ENCODE assay signal across 23 cellular contexts in genomic region chr5:124330595-124330994, GRCh38.
DNase-seq lines count a peak whose midpoint lies in the region; ATAC-seq and TF ChIP-seq lines count a peak whose summit lies in the region.
"Had no signal": no experiment of that assay in that cellular context is flagged by ENCODE, and none has a peak within 500 bp of the region (broad histone marks: within the 10 kb centered on the region; RNA-seq: fewer than 3 reads in every experiment).

No MANE protein-coding gene starts in this region.

- intact Hi-C loops in mammary epithelial cell (cut with micrococcal nuclease) = loop anchor here (10.0 kb wide), 1 partner anchor 414 kb away; the partner anchor contains the start of gene ZNF608

- ATAC-seq in foreskin keratinocyte = peak; percentile 31
- ATAC-seq: GM12878, GM23338, HCT116 had no signal

- H3K36me3 ChIP-seq in mammary epithelial cell (ENCODE audit: insufficient read depth, low read length) = no peaks in the 10 kb centered on the region
- H3K36me3 ChIP-seq: Peyer's patch had no signal

- DNase-seq in A172 (ENCODE audit: low spot score) = peak; percentile 19
- peak; percentile 65 for DNase-seq in M059J (ENCODE audit: low read depth)
- peak; percentile 42 for DNase-seq in mammary epithelial cell
- DNase-seq in foreskin keratinocyte = peak; percentile 12 to 29
- DNase-seq in C1 segment of cervical spinal cord (lab: John Stamatoyannopoulos, UW) = no peak
- DNase-seq in activated CD4-positive, alpha-beta T cell treated with anti-CD3 and anti-CD28 coated beads for 48 hours = no peak
- DNase-seq in NCI-H1694 (lab: John Stamatoyannopoulos, UW) = no peak
- DNase-seq in DMS53 treated with DMSO at 0.1 percent for 48 hours (lab: John Stamatoyannopoulos, UW; ENCODE audit: unreplicated experiment) = no peak
- DNase-seq: 8988T; CD4-positive, CD25-positive, alpha-beta regulatory T cell; COR-L47; DMS 273 treated with DMSO at 0.1 percent for 48 hours; NCI-H1417 treated with DMSO at 0.1 percent for 48 hours; NCI-H1930; NCI-H2171; NCI-H446; NCI-H69; Peyer's patch; Right ventricle myocardium superior had no signal

- H3K4me3 ChIP-seq in mammary epithelial cell (replicated peaks in 1 of 3; ENCODE audit: insufficient read depth in 1 of 3, low read depth in 2 of 3, low read length in 3 of 3) = no peak overlapping the region
- H3K4me3 ChIP-seq: GM12878, GM23338, Peyer's patch, SK-N-MC had no signal

- no peak overlapping the region for H3K9ac ChIP-seq in mammary epithelial cell (ENCODE audit: insufficient read depth, low read length)

- H3K4me1 ChIP-seq in mammary epithelial cell (ENCODE audit: insufficient read depth, low read length) (no peaks in the 10 kb centered on the region), foreskin keratinocyte (no peaks in the 10 kb centered on the region)
- H3K4me1 ChIP-seq: Peyer's patch had no signal

- CTCF ChIA-PET in mammary epithelial cell (lab: Charles Lee; ENCODE audit: low non-redundant PET) = no interaction called here

- H3K27me3 ChIP-seq in mammary epithelial cell (ENCODE audit: insufficient read depth, low read length) (peaks cover 7% of the 10 kb centered on the region), foreskin keratinocyte (peaks cover 26% of the 10 kb centered on the region)
- H3K27me3 ChIP-seq: Peyer's patch had no signal

- BruUV-seq in mammary epithelial cell (replicated peaks; lab: Mats Ljungman, UMichigan) = no TSS peak

- H4K20me1 ChIP-seq in mammary epithelial cell (ENCODE audit: insufficient read depth, low read length) = no peaks in the 10 kb centered on the region

- H3K79me2 ChIP-seq in mammary epithelial cell (ENCODE audit: insufficient read depth, low read length) = no peaks in the 10 kb centered on the region

- H3K9me3 ChIP-seq in mammary epithelial cell (replicated peaks; ENCODE audit: insufficient read depth, low read length) = no peaks in the 10 kb centered on the region
- H3K9me3 ChIP-seq: Peyer's patch had no signal

- no peak for TF ChIP-seq CTCF in mammary epithelial cell (conservative IDR thresholded peaks at IDR 0.05 in 1 of 2, IDR thresholded peaks at IDR 0.05 in 1 of 2; ENCODE audit: extremely low read depth in 1 of 2, insufficient read depth in 1 of 2, low read depth in 1 of 2, low read length in 2 of 2)
- no peak for TF ChIP-seq CTCF in foreskin keratinocyte (conservative IDR thresholded peaks at IDR 0.05)

- H2AFZ ChIP-seq in mammary epithelial cell (ENCODE audit: low read depth, low read length) = no peak overlapping the region
- H2AFZ ChIP-seq: GM23338 had no signal

- in situ Hi-C loops in mammary epithelial cell (cut with MboI; ENCODE audit: low sequenced_read_pairs in 2 of 2) = no loop called here

- H3K4me2 ChIP-seq in mammary epithelial cell (ENCODE audit: insufficient read depth, low read depth, low read length) = no peak overlapping the region
- H3K4me2 ChIP-seq: GM23338 had no signal

- H3K27ac ChIP-seq in mammary epithelial cell (ENCODE audit: insufficient read depth, low read depth, low read length) = no peak overlapping the region
- no peak overlapping the region for H3K27ac ChIP-seq in foreskin keratinocyte
- H3K27ac ChIP-seq: Peyer's patch, SK-N-MC had no signal

- dilution Hi-C loops in mammary epithelial cell (cut with HindIII; ENCODE audit: low sequenced_read_pairs) = no loop called here

Comparison
In these comparisons a context has a peak if more than half of its experiments do, and no peak if none do; other contexts are left out.
1. DNase-seq: peak in A172 (single experiment), M059J (single experiment), mammary epithelial cell (single experiment) and foreskin keratinocyte (2 of 2); none in C1 segment of cervical spinal cord (0 of 14), activated CD4-positive, alpha-beta T cell treated with anti-CD3 and anti-CD28 coated beads for 48 hours (single experiment), NCI-H1694 (single experiment) and DMS53 treated with DMSO at 0.1 percent for 48 hours (single experiment).